In genomic region chr10:95505084-95505610, GRCh38 we compare ENCODE assay signal across 19 cellular contexts. TPM values are rescaled to one million over a fixed set of nuclear protein-coding genes. Genes with fewer than 3 reads are reported as not detected.
DNase-seq lines count a peak whose midpoint lies in the region; ATAC-seq and TF ChIP-seq lines count a peak whose summit lies in the region.
"Had no signal": no experiment of that assay in that cellular context is flagged by ENCODE, and none has a peak within 500 bp of the region (broad histone marks: within the 10 kb centered on the region; RNA-seq: fewer than 3 reads in every experiment).

No MANE protein-coding gene starts in this region.

- H3K4me3 ChIP-seq in lung: no peak overlapping the region
- H3K4me3 ChIP-seq in thoracic aorta: peak overlapping the region; percentile 30
- H3K4me3 ChIP-seq: testis had no signal

- no peaks in the 10 kb centered on the region for H3K36me3 ChIP-seq in lung (ENCODE audit: control insufficient read depth in 2 of 2, insufficient read depth in 2 of 2, low read length in 2 of 2)
- no peaks in the 10 kb centered on the region for H3K36me3 ChIP-seq in thoracic aorta

- DNase-seq in lung (ENCODE audit: low spot score): no peak
- DNase-seq in thoracic aorta (ENCODE audit: low spot score): no peak
- DNase-seq in stimulated activated CD4-positive, alpha-beta T cell treated with anti-CD3 and anti-CD28 coated beads, Interleukin-1b, Interleukin-23, amount 100 ng/mL, for 48 hours: no peak
- no peak for DNase-seq in activated CD4-positive, alpha-beta T cell treated with anti-CD3 and anti-CD28 coated beads, Interleukin-2, amount 50 U/mL, for 4 hours
- no peak for DNase-seq in GDM1 (lab: John Stamatoyannopoulos, UW)
- DNase-seq: activated T-cell treated with anti-CD3 and anti-CD28 coated beads, Interleukin-2, amount 50 U/mL, for 24 hours; CD8-positive, alpha-beta T cell; effector CD4-positive, alpha-beta T cell; GF-D8; natural killer cell; NCI-H1092; NCI-H1930; NCI-H226; T-cell; testis had no signal

- H3K27ac ChIP-seq in angular gyrus (ENCODE audit: low read depth, low read length): peak overlapping the region; percentile 49
- peak overlapping the region; percentile 84 for H3K27ac ChIP-seq in cingulate gyrus (ENCODE audit: low read depth, low read length)
- peak overlapping the region; percentile 66 to 76 for H3K27ac ChIP-seq in lung (ENCODE audit: low read depth in 1 of 2, low read length in 1 of 2)
- H3K27ac ChIP-seq in thoracic aorta: peak overlapping the region; percentile 87 to 89
- H3K27ac ChIP-seq: parathyroid adenoma had no signal

- no peaks in the 10 kb centered on the region for H3K27me3 ChIP-seq in lung (ENCODE audit: control insufficient read depth, insufficient read depth)
- no peaks in the 10 kb centered on the region for H3K27me3 ChIP-seq in thoracic aorta (replicated peaks; ENCODE audit: insufficient read depth)
- H3K27me3 ChIP-seq: testis had no signal

- ATAC-seq in lung (ENCODE audit: insufficient read depth, low FRiP score) (no peak), thoracic aorta (ENCODE audit: insufficient number of reproducible peaks, low FRiP score, low read depth) (no peak)
- ATAC-seq: activated CD4-positive, CD25-positive, alpha-beta regulatory T cell treated with anti-CD3 and anti-CD28 coated beads, Interleukin-2, amount 50 U/mL, for 24 hours; CD8-positive, alpha-beta T cell; natural killer cell; T-cell had no signal

- TF ChIP-seq CTCF in lung (IDR thresholded peaks at IDR 0.05; ENCODE audit: control extremely low read depth, extremely low read depth) (no peak), thoracic aorta (IDR thresholded peaks at IDR 0.05) (no peak)

- 57 to 86% methylated on average over 5 of the region's 5 CpGs for WGBS in lung, 2 donors

- H3K9me3 ChIP-seq in lung (ENCODE audit: control insufficient read depth in 2 of 2, insufficient read depth in 1 of 2, low read length in 1 of 2): no peaks in the 10 kb centered on the region
- no peaks in the 10 kb centered on the region for H3K9me3 ChIP-seq in thoracic aorta
- H3K9me3 ChIP-seq: testis had no signal

- H3K4me1 ChIP-seq in lung (ENCODE audit: control insufficient read depth in 2 of 2, insufficient read depth in 2 of 2, low read length in 2 of 2) (peaks cover 10 to 35% of the 10 kb centered on the region in 2 donors), thoracic aorta (ENCODE audit: control insufficient read depth in 1 of 2, low read depth in 2 of 2) (peaks cover 84 to 100% of the 10 kb centered on the region in 2 donors)
- H3K4me1 ChIP-seq: parathyroid adenoma had no signal

RNA-seq across cellular contexts. Expression of gene SORBS1, which starts 56.0 kb away (rescaled TPM):
- 10 to 100 TPM; 68.5 to 68.9 TPM for total RNA-seq in lung
- 10 to 100 TPM; 13.1 to 19.4 TPM for polyA plus RNA-seq in lung
- 1,000 to 10,000 TPM; 1,110 to 1,659 TPM for total RNA-seq in thoracic aorta

Comparison
In these comparisons a context has a peak if more than half of its experiments do, and no peak if none do; other contexts are left out.
1. RNA of gene SORBS1, which starts 56.0 kb away (total RNA-seq): 1,110 to 1,659 TPM in thoracic aorta; 68.5 to 68.9 TPM in lung; every median in the first group is over 10 times any median in the second.
2. Peak in every context shown above with its lines, with median percentiles within 50 percentile points of each other: H3K27ac ChIP-seq.